ENCODE assay signal across 8 cellular contexts in genomic region chr17:2090804-2091534, GRCh38.
DNase-seq lines count a peak whose midpoint lies in the region; ATAC-seq and TF ChIP-seq lines count a peak whose summit lies in the region.

No MANE protein-coding gene starts in this region.

- peak overlapping the region; percentile 79 to 86 for H3K4me3 Mint-ChIP-seq in effector memory CD8-positive, alpha-beta T cell

- H3K9ac ChIP-seq in OCI-LY3 (ENCODE audit: low read length): no peak overlapping the region
- no peak overlapping the region for H3K9ac ChIP-seq in muscle layer of colon (ENCODE audit: low read length)

- no peaks in the 10 kb centered on the region for H3K36me3 ChIP-seq in OCI-LY3 (replicated peaks; ENCODE audit: low read depth, low read length)
- no peaks in the 10 kb centered on the region for H3K36me3 ChIP-seq in muscle layer of colon (ENCODE audit: insufficient read depth, low read length)

- H3K27ac ChIP-seq in OCI-LY3 (ENCODE audit: low read length) (no peak overlapping the region), muscle layer of colon (ENCODE audit: low read depth, low read length) (peak overlapping the region; percentile 48)

- no peaks in the 10 kb centered on the region for H3K79me2 ChIP-seq in OCI-LY3 (ENCODE audit: low read length)

- H3K36me3 Mint-ChIP-seq in effector memory CD8-positive, alpha-beta T cell (ENCODE audit: insufficient read depth): peaks cover 9% of the 10 kb centered on the region

- peaks cover 44 to 46% of the 10 kb centered on the region in 2 donors for H3K4me1 Mint-ChIP-seq in effector memory CD8-positive, alpha-beta T cell (ENCODE audit: low read depth in 2 of 2)

- H3K4me1 ChIP-seq in OCI-LY3 (ENCODE audit: low read length) (peaks cover 46% of the 10 kb centered on the region), muscle layer of colon (ENCODE audit: insufficient read depth, low read length) (peaks cover 54% of the 10 kb centered on the region)

- no peak overlapping the region for H2AFZ ChIP-seq in OCI-LY3 (ENCODE audit: low read depth, low read length)

- no peak for TF ChIP-seq CTCF in OCI-LY3 (IDR thresholded peaks at IDR 0.05; ENCODE audit: low read depth, low read length)

- H3K9me3 ChIP-seq in OCI-LY3 (ENCODE audit: insufficient read depth, low read length) (no peaks in the 10 kb centered on the region), muscle layer of colon (ENCODE audit: low read length) (no peaks in the 10 kb centered on the region)

- DNase-seq in EL (peak; percentile 96), middle frontal gyrus (ENCODE audit: extremely low spot score, low spot score) (no peak), NCI-H345 treated with DMSO at 0.1 percent for 48 hours (lab: John Stamatoyannopoulos, UW; ENCODE audit: unreplicated experiment) (no peak)
- DNase-seq in effector memory CD8-positive, alpha-beta T cell: no peak

- H3K4me2 ChIP-seq in OCI-LY3 (ENCODE audit: low read length): peak overlapping the region; percentile 85

- peak overlapping the region; percentile 58 to 91 for H3K27ac Mint-ChIP-seq in effector memory CD8-positive, alpha-beta T cell

- ATAC-seq in effector memory CD8-positive, alpha-beta T cell (replicated peaks): no peak
- ATAC-seq in HG03159 (IDR thresholded peaks at IDR 0.05; ENCODE audit: unreplicated experiment): no peak
- no peak for ATAC-seq in HG02642 (IDR thresholded peaks at IDR 0.05; ENCODE audit: poor library complexity, unreplicated experiment)

- no peak overlapping the region for H3K4me3 ChIP-seq in OCI-LY3 (ENCODE audit: low read length)
- no peak overlapping the region for H3K4me3 ChIP-seq in muscle layer of colon (ENCODE audit: low read depth in 1 of 2, low read length in 2 of 2)

- no peaks in the 10 kb centered on the region for H3K9me3 Mint-ChIP-seq in effector memory CD8-positive, alpha-beta T cell

- H3K27me3 ChIP-seq in OCI-LY3 (ENCODE audit: low read depth, low read length): peaks cover 19% of the 10 kb centered on the region; the same call in 1 of the 2 replicates
- H3K27me3 ChIP-seq in muscle layer of colon (ENCODE audit: control insufficient read depth in 1 of 2, insufficient read depth in 2 of 2, low read length in 2 of 2): no peaks in the 10 kb centered on the region

- peaks cover 13% of the 10 kb centered on the region for H4K20me1 ChIP-seq in OCI-LY3 (ENCODE audit: insufficient read depth, low read length)

- no peaks in the 10 kb centered on the region for H3K27me3 Mint-ChIP-seq in effector memory CD8-positive, alpha-beta T cell
